9 cellular contexts compared by ENCODE assay signal in the genomic region with DNA sequence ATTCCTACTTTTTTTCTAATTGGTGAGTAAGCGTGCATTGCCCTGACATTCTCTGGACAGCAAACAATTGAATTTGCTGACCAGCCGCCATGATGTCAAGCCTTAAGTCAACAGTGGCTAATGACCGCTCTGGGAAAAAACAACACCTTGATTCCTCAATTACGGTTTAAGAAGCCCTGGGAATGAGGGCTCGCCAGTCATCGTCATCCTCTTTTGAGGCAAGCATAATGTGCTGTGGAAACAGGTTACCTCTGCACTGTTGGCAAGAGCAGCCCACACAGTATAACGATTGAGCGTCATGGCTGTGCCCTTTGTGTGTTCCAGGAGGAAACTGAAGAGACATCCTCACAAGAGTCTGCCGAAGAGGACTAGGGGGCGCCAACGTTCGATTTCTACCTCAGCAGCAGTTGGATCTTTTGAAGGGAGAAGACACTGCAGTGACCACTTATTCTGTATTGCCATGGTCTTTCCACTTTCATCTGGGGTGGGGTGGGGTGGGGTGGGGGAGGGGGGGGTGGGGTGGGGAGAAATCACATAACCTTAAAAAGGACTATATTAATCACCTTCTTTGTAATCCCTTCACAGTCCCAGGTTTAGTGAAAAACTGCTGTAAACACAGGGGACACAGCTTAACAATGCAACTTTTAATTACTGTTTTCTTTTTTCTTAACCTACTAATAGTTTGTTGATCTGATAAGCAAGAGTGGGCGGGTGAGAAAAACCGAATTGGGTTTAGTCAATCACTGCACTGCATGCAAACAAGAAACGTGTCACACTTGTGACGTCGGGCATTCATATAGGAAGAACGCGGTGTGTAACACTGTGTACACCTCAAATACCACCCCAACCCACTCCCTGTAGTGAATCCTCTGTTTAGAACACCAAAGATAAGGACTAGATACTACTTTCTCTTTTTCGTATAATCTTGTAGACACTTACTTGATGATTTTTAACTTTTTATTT.
A peak's percentile ranks its signal among the peaks of the same experiment; 100 is the strongest.
DNase-seq lines count a peak whose midpoint lies in the region; ATAC-seq, FAIRE-seq and TF ChIP-seq lines count a peak whose summit lies in the region.
"Had no signal": no experiment of that assay in that cellular context is flagged by ENCODE, and none has a peak within 500 bp of the region (broad histone marks: within the 10 kb centered on the region; RNA-seq: fewer than 3 reads in every experiment).

No MANE protein-coding gene starts in this region.

- no peak overlapping the region for H3K4me3 ChIP-seq in keratinocyte (ENCODE audit: control insufficient read depth in 2 of 3, extremely low read depth in 1 of 3, insufficient read depth in 2 of 3, low read depth in 1 of 3, low read length in 3 of 3)
- H3K4me3 ChIP-seq: lung had no signal

- H3K9me3 ChIP-seq in keratinocyte (ENCODE audit: control insufficient read depth, low read depth, low read length) = no peaks in the 10 kb centered on the region

- no peaks in the 10 kb centered on the region for H3K27me3 ChIP-seq in keratinocyte (ENCODE audit: control insufficient read depth, extremely low read depth, insufficient read depth, low read length)

- H3K9me1 ChIP-seq in keratinocyte (ENCODE audit: control insufficient read depth, extremely low read depth, insufficient read depth, low read length) = no peaks in the 10 kb centered on the region

- H3K27ac ChIP-seq in keratinocyte (ENCODE audit: control insufficient read depth, insufficient read depth, low read length) = no peak overlapping the region

- DNase-seq in COLO668 (lab: John Stamatoyannopoulos, UW; ENCODE audit: unreplicated experiment) (peak; percentile 23), keratinocyte (ENCODE audit: low read depth, low spot score) (no peak), NCI-H2081 (lab: John Stamatoyannopoulos, UW) (no peak)
- DNase-seq in central memory CD4-positive, alpha-beta T cell = no peak

- peak; percentile 16 to 57 (median 34) for TF ChIP-seq CTCF in keratinocyte (optimal IDR thresholded peaks at IDR 0.05 in 1 of 3, IDR thresholded peaks at IDR 0.05 in 1 of 3, conservative IDR thresholded peaks at IDR 0.05 in 1 of 3; ENCODE audit: extremely low read depth in 1 of 3, insufficient read depth in 2 of 3, low read length in 3 of 3)

- ATAC-seq in GM19463 (IDR thresholded peaks at IDR 0.05; ENCODE audit: unreplicated experiment) (peak; percentile 41), SK-N-SH treated with all-trans-retinoic acid at 6 μM for 48 hours (peak; percentile 42), GM21619 (IDR thresholded peaks at IDR 0.05; ENCODE audit: unreplicated experiment) (no peak), HG03571 (IDR thresholded peaks at IDR 0.05; ENCODE audit: unreplicated experiment) (no peak)

- H3K36me3 ChIP-seq in keratinocyte (ENCODE audit: control insufficient read depth in 2 of 2, extremely low read depth in 1 of 2, insufficient read depth in 2 of 2, low read length in 2 of 2) = peaks cover 15 to 31% of the 10 kb centered on the region in 2 experiments

- dilution Hi-C loops in keratinocyte (cut with MboI; ENCODE audit: extremely low pct_ligation_motif_present, low sequenced_read_pairs) = no loop called here

- no peaks in the 10 kb centered on the region for H3K79me2 ChIP-seq in keratinocyte (ENCODE audit: control insufficient read depth, insufficient read depth, low read length)

- no peak overlapping the region for H3K9ac ChIP-seq in keratinocyte (ENCODE audit: control insufficient read depth, extremely low read depth, insufficient read depth, low read length)

- peaks cover 2% of the 10 kb centered on the region for H3K4me1 ChIP-seq in keratinocyte (ENCODE audit: control insufficient read depth, extremely low read depth, insufficient read depth, low read length)

- H3K4me2 ChIP-seq in keratinocyte (ENCODE audit: control insufficient read depth, extremely low read depth, insufficient read depth, low read depth, low read length) = no peak overlapping the region

- no peak for FAIRE-seq in keratinocyte (lab: Jason Lieb, UNC)

- H4K20me1 ChIP-seq in keratinocyte (ENCODE audit: control insufficient read depth, extremely low read depth, insufficient read depth, low read length) = no peaks in the 10 kb centered on the region

- no peak overlapping the region for H2AFZ ChIP-seq in keratinocyte (ENCODE audit: control insufficient read depth, low read length)

TF ChIP-seq in SK-N-SH treated with all-trans-retinoic acid at 6 μM for 48 hours, 23 proteins besides CTCF, POLR2A, EP300 and RAD21 (continues in another document):
- TF ChIP-seq SNAI2 (CRISPR knock-in tag; IDR thresholded peaks at IDR 0.05) (no peak), ARNTL (CRISPR knock-in tag; IDR thresholded peaks at IDR 0.05; ENCODE audit: borderline replicate concordance, low read depth) (no peak), ESRRG (CRISPR knock-in tag; IDR thresholded peaks at IDR 0.05) (no peak), ISL1 (CRISPR knock-in tag; IDR thresholded peaks at IDR 0.05) (no peak), TSHZ2 (CRISPR knock-in tag; IDR thresholded peaks at IDR 0.05) (no peak), CSDC2 (CRISPR knock-in tag; IDR thresholded peaks at IDR 0.05) (no peak), TOX (CRISPR knock-in tag; IDR thresholded peaks at IDR 0.05; ENCODE audit: borderline replicate concordance) (no peak), ZFP30 (CRISPR knock-in tag; IDR thresholded peaks at IDR 0.05) (no peak), ZNF70 (CRISPR knock-in tag; IDR thresholded peaks at IDR 0.05) (no peak), CSRNP3 (CRISPR knock-in tag; IDR thresholded peaks at IDR 0.05) (no peak), TCF4 (CRISPR knock-in tag; IDR thresholded peaks at IDR 0.05; ENCODE audit: borderline replicate concordance) (no peak), ZNF8 (CRISPR knock-in tag; IDR thresholded peaks at IDR 0.05) (no peak), BACH2 (CRISPR knock-in tag; IDR thresholded peaks at IDR 0.05; ENCODE audit: borderline replicate concordance) (no peak), OSR1 (CRISPR knock-in tag; IDR thresholded peaks at IDR 0.05) (no peak), ZC3H10 (CRISPR knock-in tag; IDR thresholded peaks at IDR 0.05) (no peak)
- TF ChIP-seq, protein P1, sequence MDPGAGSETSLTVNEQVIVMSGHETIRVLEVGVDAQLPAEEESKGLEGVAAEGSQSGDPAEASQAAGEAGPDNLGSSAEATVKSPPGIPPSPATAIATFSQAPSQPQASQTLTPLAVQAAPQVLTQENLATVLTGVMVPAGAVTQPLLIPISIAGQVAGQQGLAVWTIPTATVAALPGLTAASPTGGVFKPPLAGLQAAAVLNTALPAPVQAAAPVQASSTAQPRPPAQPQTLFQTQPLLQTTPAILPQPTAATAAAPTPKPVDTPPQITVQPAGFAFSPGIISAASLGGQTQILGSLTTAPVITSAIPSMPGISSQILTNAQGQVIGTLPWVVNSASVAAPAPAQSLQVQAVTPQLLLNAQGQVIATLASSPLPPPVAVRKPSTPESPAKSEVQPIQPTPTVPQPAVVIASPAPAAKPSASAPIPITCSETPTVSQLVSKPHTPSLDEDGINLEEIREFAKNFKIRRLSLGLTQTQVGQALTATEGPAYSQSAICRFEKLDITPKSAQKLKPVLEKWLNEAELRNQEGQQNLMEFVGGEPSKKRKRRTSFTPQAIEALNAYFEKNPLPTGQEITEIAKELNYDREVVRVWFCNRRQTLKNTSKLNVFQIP (CRISPR knock-in tag; IDR thresholded peaks at IDR 0.05; ENCODE audit: borderline replicate concordance, low read depth) = no peak

Comparison
In these comparisons a context has a peak if more than half of its experiments do, and no peak if none do; other contexts are left out.
1. ATAC-seq: peak in GM19463 (single experiment) and SK-N-SH treated with all-trans-retinoic acid at 6 μM for 48 hours (single experiment); none in GM21619 (single experiment) and HG03571 (single experiment).